8 cellular contexts compared by ENCODE assay signal in the genomic region with DNA sequence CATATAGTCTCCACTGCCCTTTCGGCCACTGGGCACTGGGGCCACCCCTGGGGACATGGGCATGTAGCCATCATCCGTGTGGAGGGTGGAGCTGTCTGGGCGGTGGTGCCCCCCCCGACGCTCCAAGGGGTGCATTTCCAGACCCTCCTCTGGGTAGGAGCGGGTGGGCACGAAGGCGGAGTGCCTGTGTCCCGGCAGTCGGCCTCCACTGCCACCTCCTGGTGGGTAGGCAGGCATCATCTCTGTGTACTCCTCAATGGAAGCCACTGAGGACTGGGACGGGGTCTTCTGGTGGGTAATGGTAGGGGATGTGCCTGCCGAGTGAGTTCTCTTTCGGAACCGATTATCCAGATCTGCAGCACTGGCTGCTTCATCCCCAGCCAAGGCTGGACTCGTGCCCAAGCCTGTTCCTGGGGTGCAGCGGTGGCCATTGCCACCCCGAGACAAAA.
DNase-seq lines count a peak whose midpoint lies in the region; ATAC-seq and TF ChIP-seq lines count a peak whose summit lies in the region.

No MANE protein-coding gene starts in this region.

- ATAC-seq in GM18870 (IDR thresholded peaks at IDR 0.05; ENCODE audit: unreplicated experiment) (no peak), HG02642 (IDR thresholded peaks at IDR 0.05; ENCODE audit: poor library complexity, unreplicated experiment) (no peak)

- DNase-seq in Ammon's horn (ENCODE audit: low spot score), result peak; percentile 55
- DNase-seq in cardiac fibroblast (ENCODE audit: low read depth in 2 of 2), result peak; percentile 44 to 53
- DNase-seq in middle frontal gyrus (ENCODE audit: extremely low spot score, low spot score), result no peak
- DNase-seq in erythroblast (lab: John Stamatoyannopoulos, UW), result no peak

- TF ChIP-seq CTCF in cardiac fibroblast (IDR thresholded peaks at IDR 0.05; ENCODE audit: low read depth, low read length), result peak; percentile 74

- peaks cover 30% of the 10 kb centered on the region for H3K36me3 ChIP-seq in HUES6 (ENCODE audit: control insufficient read depth, insufficient read depth, low read length)
- peaks cover 0 to 2% of the 10 kb centered on the region in 2 donors for H3K36me3 ChIP-seq in mucosa of rectum (ENCODE audit: control insufficient read depth in 2 of 2, insufficient read depth in 2 of 2, low read length in 2 of 2)

- no peaks in the 10 kb centered on the region for H3K9me3 ChIP-seq in HUES6 (ENCODE audit: control insufficient read depth, insufficient read depth, low read depth, low read length)
- H3K9me3 ChIP-seq in mucosa of rectum (ENCODE audit: control insufficient read depth in 2 of 2, low read length in 2 of 2), result no peaks in the 10 kb centered on the region

- H3K27me3 ChIP-seq in HUES6 (ENCODE audit: control insufficient read depth, insufficient read depth, low read length), result no peaks in the 10 kb centered on the region; the same call in 1 of the 2 replicates
- no peaks in the 10 kb centered on the region for H3K27me3 ChIP-seq in mucosa of rectum (ENCODE audit: control insufficient read depth in 2 of 2, insufficient read depth in 2 of 2, low read length in 2 of 2)

- no peak overlapping the region for H3K27ac ChIP-seq in HUES6 (ENCODE audit: low read depth, low read length)
- H3K27ac ChIP-seq in mucosa of rectum (ENCODE audit: low read depth in 2 of 2, low read length in 2 of 2), result peak overlapping the region; percentile 84

- TF ChIP-seq POLR2A in erythroblast (IDR thresholded peaks at IDR 0.05; ENCODE audit: low read length), result no peak

- H3K4me1 ChIP-seq in HUES6 (ENCODE audit: control insufficient read depth, insufficient read depth, low read length), result peaks cover 43% of the 10 kb centered on the region
- H3K4me1 ChIP-seq in mucosa of rectum (ENCODE audit: control insufficient read depth in 2 of 2, insufficient read depth in 2 of 2, low read length in 2 of 2), result peaks cover 27 to 33% of the 10 kb centered on the region in 2 donors

- H3K4me3 ChIP-seq in HUES6 (ENCODE audit: low read depth, low read length), result peak overlapping the region; percentile 79; the same call in 1 of the 2 replicates
- H3K4me3 ChIP-seq in cardiac fibroblast (replicated peaks in 1 of 2; ENCODE audit: low read depth in 2 of 2, low read length in 2 of 2), result peak overlapping the region; percentile 78 to 80
- peak overlapping the region in 1 of 2 donors; percentile 75 for H3K4me3 ChIP-seq in mucosa of rectum (ENCODE audit: low read length in 2 of 2)

- no peak overlapping the region for H3K9ac ChIP-seq in HUES6 (ENCODE audit: low read length)
- peak overlapping the region in 1 of 2 donors; percentile 41 for H3K9ac ChIP-seq in mucosa of rectum (ENCODE audit: low read depth in 1 of 2, low read length in 2 of 2)

Comparison
In these comparisons a context has a peak if more than half of its experiments do, and no peak if none do; other contexts are left out.
1. DNase-seq: peak in Ammon's horn (single experiment) and cardiac fibroblast (2 of 2); none in middle frontal gyrus (single experiment) and erythroblast (0 of 2).